Comparison of ENCODE assay signal across 16 cellular contexts in the genomic region with DNA sequence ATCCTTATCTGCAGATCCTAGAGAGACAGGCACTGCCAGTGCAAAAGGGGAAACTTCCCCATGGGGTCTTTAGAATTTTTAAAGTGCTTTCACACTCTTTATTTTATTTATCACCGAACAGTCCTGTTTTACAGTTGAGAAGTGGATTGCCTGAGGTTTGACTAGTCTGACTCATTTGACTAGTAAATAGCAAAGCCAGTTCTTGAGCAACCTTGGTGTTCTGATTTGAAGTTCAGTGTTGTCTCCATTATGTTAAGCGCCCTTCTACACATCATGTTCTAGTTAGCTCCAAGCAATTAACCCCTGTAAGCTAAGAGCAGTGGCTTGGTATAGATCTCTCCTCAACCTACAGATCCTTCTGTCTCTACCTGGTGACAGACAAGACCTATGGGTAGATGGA.
"Had no signal": no experiment of that assay in that cellular context is flagged by ENCODE, and none has a peak within 500 bp of the region (broad histone marks: within the 10 kb centered on the region; RNA-seq: fewer than 3 reads in every experiment).

No MANE protein-coding gene starts in this region.

- ATAC-seq: Panc1, SK-N-SH treated with all-trans-retinoic acid at 6 μM for 48 hours had no signal

- H3K27ac ChIP-seq: RWPE1 had no signal

- H3K36me3 ChIP-seq: MG63 had no signal

- H3K9me3 ChIP-seq: MG63 had no signal

- H3K27me3 ChIP-seq: MG63 had no signal

- H3K4me3 ChIP-seq: MG63 had no signal

- DNase-seq: KBM-7, MG63, NCI-H1436, NCI-H1694, NCI-H2029 treated with DMSO at 0.1 percent for 48 hours, NCI-H2171, NCI-H226, NCI-H446, NCI-H510A, NCI-H524 treated with DMSO at 0.1 percent for 48 hours, NCI-H774, SHP77, T-helper 1 cell had no signal
